In the genomic region with DNA sequence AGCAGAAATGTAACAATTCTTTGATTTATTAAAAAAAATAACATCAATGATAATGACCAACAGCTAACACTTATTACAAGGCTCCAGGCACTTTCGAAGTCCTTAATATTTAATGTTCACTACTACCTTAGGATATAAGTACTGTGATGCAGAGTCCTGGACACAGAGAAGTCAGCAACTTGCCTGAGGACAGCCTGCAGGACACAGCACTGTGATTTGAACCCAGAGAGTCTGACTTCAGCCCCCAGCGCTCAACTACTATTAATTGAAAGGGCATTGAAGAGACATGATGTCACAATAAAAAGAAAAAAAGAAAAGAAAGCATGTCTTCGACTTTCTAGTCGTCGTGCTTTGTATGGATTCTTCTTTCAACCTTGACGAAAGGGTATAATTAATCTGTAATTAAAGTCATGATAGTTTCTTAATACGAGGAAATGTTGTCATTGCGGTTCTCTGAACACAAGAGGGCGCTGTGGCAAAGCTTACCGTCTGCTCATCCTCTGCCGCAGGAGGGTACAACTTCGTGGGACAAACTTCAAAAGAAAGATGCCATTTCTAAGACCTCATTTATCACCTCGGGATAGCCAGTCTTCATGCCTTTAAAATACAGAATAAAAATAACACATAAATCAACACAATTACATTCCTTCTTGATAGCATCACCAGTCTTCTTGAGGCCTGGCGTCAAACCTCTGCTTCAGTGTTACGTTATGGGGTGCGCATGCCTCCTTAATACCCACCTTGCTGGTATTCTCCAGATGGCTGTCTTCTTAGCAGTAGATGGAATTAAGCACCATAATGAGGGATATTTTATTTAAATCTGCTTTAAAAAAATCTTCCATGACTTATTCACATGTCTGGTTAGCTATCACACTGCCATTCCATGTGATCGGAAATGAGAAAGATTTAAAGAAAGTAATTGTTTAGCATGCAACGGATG, we compare ENCODE assay signal across 8 cellular contexts.
DNase-seq lines count a peak whose midpoint lies in the region; ATAC-seq and TF ChIP-seq lines count a peak whose summit lies in the region.

No MANE protein-coding gene starts in this region.

- TF ChIP-seq CTCF in AG10803 (conservative IDR thresholded peaks at IDR 0.05; ENCODE audit: low read length) (peak; percentile 91), endothelial cell (IDR thresholded peaks at IDR 0.05; ENCODE audit: unreplicated experiment) (peak; percentile 93)

- ATAC-seq in stimulated activated naive CD8-positive, alpha-beta T cell treated with anti-CD3 and anti-CD28 coated beads, Interleukin-15, Interleukin-2, amounts not matched to agents 100 U/mL and 50 U/mL, for 24 hours, result no peak

- no peaks in the 10 kb centered on the region for H3K27me3 ChIP-seq in H7 (ENCODE audit: control insufficient read depth, insufficient read depth, low read length)

- H3K36me3 Mint-ChIP-seq in endothelial cell (ENCODE audit: low read depth, unreplicated experiment), result peaks cover 10% of the 10 kb centered on the region

- H3K36me3 ChIP-seq in H7 (replicated peaks; ENCODE audit: control insufficient read depth, insufficient read depth, low read length), result no peaks in the 10 kb centered on the region

- no peak overlapping the region for H3K4me3 ChIP-seq in AG10803 (ENCODE audit: low read length)
- no peak overlapping the region for H3K4me3 ChIP-seq in H7 (ENCODE audit: insufficient read depth, low read depth, low read length)

- peaks cover 11% of the 10 kb centered on the region for H3K27me3 Mint-ChIP-seq in endothelial cell (ENCODE audit: unreplicated experiment)

- H3K27ac Mint-ChIP-seq in endothelial cell (ENCODE audit: unreplicated experiment), result no peak overlapping the region

- H3K9me3 Mint-ChIP-seq in endothelial cell (ENCODE audit: unreplicated experiment), result no peaks in the 10 kb centered on the region

- no peak overlapping the region for H3K4me3 Mint-ChIP-seq in endothelial cell (ENCODE audit: unreplicated experiment)

- DNase-seq in AG10803 (ENCODE audit: low read depth) (peak; percentile 52), H7 (peak; percentile 64), NCI-H524 treated with DMSO at 0.1 percent for 48 hours (lab: John Stamatoyannopoulos, UW) (peak; percentile 87), endothelial cell (ENCODE audit: low spot score) (peak; percentile 54), myocyte (ENCODE audit: low read depth) (peak; percentile 81), NCI-H1048 (lab: John Stamatoyannopoulos, UW) (no peak)
- DNase-seq in activated CD8-positive, alpha-beta memory T cell treated with anti-CD3 and anti-CD28 coated beads for 4 hours (ENCODE audit: low read depth in 2 of 2), result peak; percentile 13
- DNase-seq in stimulated activated naive CD8-positive, alpha-beta T cell treated with anti-CD3 and anti-CD28 coated beads, Interleukin-15, Interleukin-2, amounts not matched to agents 100 U/mL and 50 U/mL, for 24 hours, result peak; percentile 65

- peaks cover 30% of the 10 kb centered on the region for H3K4me1 Mint-ChIP-seq in endothelial cell (ENCODE audit: unreplicated experiment)
